In genomic region chr10:45452743-45453452, GRCh38 we compare ENCODE assay signal across 1 cellular context.
TF ChIP-seq lines count a peak whose summit lies in the region.

No MANE protein-coding gene starts in this region.

TF ChIP-seq in WTC11, 78 proteins besides CTCF, POLR2A, EP300 and RAD21 (continued from another document):
- TF ChIP-seq ZSCAN18 (CRISPR knock-in tag; IDR thresholded peaks at IDR 0.05) (no peak), TEAD4 (CRISPR knock-in tag; IDR thresholded peaks at IDR 0.05) (no peak), GRHL2 (CRISPR knock-in tag; IDR thresholded peaks at IDR 0.05; ENCODE audit: insufficient replicate concordance, severe bottlenecking) (no peak), CREM (CRISPR knock-in tag; IDR thresholded peaks at IDR 0.05) (no peak), USF2 (CRISPR knock-in tag; IDR thresholded peaks at IDR 0.05) (no peak), ZNF671 (CRISPR knock-in tag; IDR thresholded peaks at IDR 0.05) (no peak)
TF ChIP-seq in WTC11: peak in this region for 0.
